8 cellular contexts compared by ENCODE assay signal in genomic region chr9:35490910-35491465, GRCh38. TPM values are rescaled to one million over a fixed set of nuclear protein-coding genes. Genes with fewer than 3 reads are reported as not detected.
A peak's percentile ranks its signal among the peaks of the same experiment; 100 is the strongest.
DNase-seq lines count a peak whose midpoint lies in the region; ATAC-seq and TF ChIP-seq lines count a peak whose summit lies in the region.

No MANE protein-coding gene starts in this region.

- peak overlapping the region; percentile 84 for H3K4me3 ChIP-seq in upper lobe of right lung

- no peaks in the 10 kb centered on the region for H3K27me3 Mint-ChIP-seq in activated naive CD4-positive, alpha-beta T cell treated with anti-CD3 and anti-CD28 coated beads for 36 hours (ENCODE audit: low read depth)
- H3K27me3 Mint-ChIP-seq in central memory CD8-positive, alpha-beta T cell = peaks cover 54% of the 10 kb centered on the region
- H3K27me3 Mint-ChIP-seq in memory B cell = peaks cover 22% of the 10 kb centered on the region

- H3K27ac ChIP-seq in upper lobe of right lung = peak overlapping the region; percentile 89

- ATAC-seq in central memory CD8-positive, alpha-beta T cell (replicated peaks; ENCODE audit: extremely low read depth, poor library complexity, severe bottlenecking) = no peak
- ATAC-seq in memory B cell (ENCODE audit: low read depth) (no peak), upper lobe of right lung (no peak), GM18861 (IDR thresholded peaks at IDR 0.05; ENCODE audit: unreplicated experiment) (no peak)

- H3K9me3 Mint-ChIP-seq in activated naive CD4-positive, alpha-beta T cell treated with anti-CD3 and anti-CD28 coated beads for 36 hours = no peaks in the 10 kb centered on the region
- H3K9me3 Mint-ChIP-seq in central memory CD8-positive, alpha-beta T cell = no peaks in the 10 kb centered on the region
- H3K9me3 Mint-ChIP-seq in memory B cell = no peaks in the 10 kb centered on the region

- no peaks in the 10 kb centered on the region for H3K36me3 Mint-ChIP-seq in activated naive CD4-positive, alpha-beta T cell treated with anti-CD3 and anti-CD28 coated beads for 36 hours (ENCODE audit: low read depth)
- H3K36me3 Mint-ChIP-seq in central memory CD8-positive, alpha-beta T cell (ENCODE audit: insufficient read depth) = peaks cover 6% of the 10 kb centered on the region
- no peaks in the 10 kb centered on the region for H3K36me3 Mint-ChIP-seq in memory B cell

- no peaks in the 10 kb centered on the region for H3K27me3 ChIP-seq in upper lobe of right lung

- H3K4me1 ChIP-seq in upper lobe of right lung = peaks cover 12% of the 10 kb centered on the region

- no peaks in the 10 kb centered on the region for H3K9me3 ChIP-seq in upper lobe of right lung

- CTCF ChIA-PET in activated naive CD4-positive, alpha-beta T cell treated with anti-CD3 and anti-CD28 coated beads for 36 hours (lab: Charles Lee) = no interaction called here

- peak overlapping the region; percentile 85 for H3K4me3 Mint-ChIP-seq in activated naive CD4-positive, alpha-beta T cell treated with anti-CD3 and anti-CD28 coated beads for 36 hours
- H3K4me3 Mint-ChIP-seq in central memory CD8-positive, alpha-beta T cell = peak overlapping the region; percentile 70
- peak overlapping the region; percentile 89 for H3K4me3 Mint-ChIP-seq in memory B cell

- intact Hi-C loops in activated naive CD4-positive, alpha-beta T cell treated with anti-CD3 and anti-CD28 coated beads for 36 hours (cut with micrococcal nuclease) = loop anchor here (2.0 kb wide), 1 partner anchor 214 kb away; no protein-coding TSS in a partner anchor
- intact Hi-C loops in upper lobe of right lung (cut with DNase I) = no loop called here

- H3K4me1 Mint-ChIP-seq in activated naive CD4-positive, alpha-beta T cell treated with anti-CD3 and anti-CD28 coated beads for 36 hours (ENCODE audit: low read depth) = peaks cover 35% of the 10 kb centered on the region
- H3K4me1 Mint-ChIP-seq in central memory CD8-positive, alpha-beta T cell = peaks cover 16% of the 10 kb centered on the region
- H3K4me1 Mint-ChIP-seq in memory B cell = peaks cover 13% of the 10 kb centered on the region

- DNase-seq in activated naive CD4-positive, alpha-beta T cell treated with anti-CD3 and anti-CD28 coated beads for 36 hours = no peak
- DNase-seq in activated naive CD4-positive, alpha-beta T cell (lab: John Stamatoyannopoulos, UW) = no peak
- no peak for DNase-seq in central memory CD8-positive, alpha-beta T cell (ENCODE audit: low spot score in 2 of 2)
- no peak for DNase-seq in memory B cell (ENCODE audit: low spot score in 2 of 2)
- no peak for DNase-seq in upper lobe of right lung
- DNase-seq in iPS-NIHi11 (ENCODE audit: low spot score) = no peak
- no peak for DNase-seq in SIG-M5 treated with dmso at 0.1 percent for 504 hours (lab: John Stamatoyannopoulos, UW; ENCODE audit: unreplicated experiment)

- no peak overlapping the region for H3K27ac Mint-ChIP-seq in activated naive CD4-positive, alpha-beta T cell treated with anti-CD3 and anti-CD28 coated beads for 36 hours
- no peak overlapping the region for H3K27ac Mint-ChIP-seq in central memory CD8-positive, alpha-beta T cell (ENCODE audit: low read depth)
- H3K27ac Mint-ChIP-seq in memory B cell = no peak overlapping the region

- no peaks in the 10 kb centered on the region for H3K36me3 ChIP-seq in upper lobe of right lung

- no peak for TF ChIP-seq CTCF in upper lobe of right lung (IDR thresholded peaks at IDR 0.05)

RNA-seq across cellular contexts. Expression of gene RUSC2, which starts 1.1 kb away (rescaled TPM):
- total RNA-seq in activated naive CD4-positive, alpha-beta T cell treated with anti-CD3 and anti-CD28 coated beads for 36 hours = 1 to 10 TPM; 4.0 to 5.1 TPM
- 31.5 TPM for total RNA-seq in upper lobe of right lung
